12 cellular contexts compared by ENCODE assay signal in the genomic region with DNA sequence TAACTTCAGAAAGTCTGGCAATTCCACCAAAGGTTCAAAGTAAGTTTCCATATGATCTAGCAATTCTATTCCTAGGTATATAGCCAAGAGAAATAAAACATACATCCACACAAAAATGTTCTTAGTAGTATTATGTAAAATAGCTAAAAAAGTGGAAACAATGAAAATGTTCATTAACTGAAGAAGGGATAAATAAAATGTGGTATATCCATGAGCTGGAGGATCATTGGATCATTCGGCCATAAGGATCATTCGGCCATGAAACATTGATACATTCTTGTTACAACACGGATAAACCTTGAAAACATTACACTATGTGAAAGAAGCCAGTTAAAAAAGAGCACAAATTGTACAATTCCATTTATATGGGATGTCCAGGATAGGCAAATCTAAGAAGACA. TPM values are rescaled to one million over a fixed set of nuclear protein-coding genes. Genes with fewer than 3 reads are reported as not detected.
DNase-seq lines count a peak whose midpoint lies in the region; ATAC-seq, FAIRE-seq and TF ChIP-seq lines count a peak whose summit lies in the region.
"Had no signal": no experiment of that assay in that cellular context is flagged by ENCODE, and none has a peak within 500 bp of the region (broad histone marks: within the 10 kb centered on the region; RNA-seq: fewer than 3 reads in every experiment).

No MANE protein-coding gene starts in this region.

- H3K27ac Mint-ChIP-seq in HFFc6 (peak overlapping the region; percentile 18), astrocyte (ENCODE audit: unreplicated experiment) (no peak overlapping the region)
- peak overlapping the region in 4 of 9 donors; percentile 0 to 74 (median 56) for H3K27ac Mint-ChIP-seq in naive thymus-derived CD4-positive, alpha-beta T cell

- no peaks in the 10 kb centered on the region for H3K27me3 ChIP-seq in astrocyte (ENCODE audit: insufficient read depth, low read length)
- H3K27me3 ChIP-seq in naive thymus-derived CD4-positive, alpha-beta T cell (ENCODE audit: control insufficient read depth in 2 of 2, insufficient read depth in 2 of 2, low read length in 2 of 2), result no peaks in the 10 kb centered on the region
- H3K27me3 ChIP-seq: esophagus muscularis mucosa had no signal

- H2AFZ ChIP-seq in astrocyte (ENCODE audit: low read depth, low read length), result no peak overlapping the region

- H3K4me3 Mint-ChIP-seq in HFFc6 (peak overlapping the region; percentile 98), astrocyte (ENCODE audit: unreplicated experiment) (peak overlapping the region; percentile 98)
- peak overlapping the region; percentile 13 to 97 (median 92) for H3K4me3 Mint-ChIP-seq in naive thymus-derived CD4-positive, alpha-beta T cell

- peaks cover 81% of the 10 kb centered on the region for H3K79me2 ChIP-seq in astrocyte (ENCODE audit: insufficient read depth, low read length)

- no peaks in the 10 kb centered on the region for H3K9me3 ChIP-seq in astrocyte (ENCODE audit: insufficient read depth, low read depth, low read length)
- H3K9me3 ChIP-seq in naive thymus-derived CD4-positive, alpha-beta T cell (ENCODE audit: control insufficient read depth in 2 of 3, low read length in 3 of 3), result peaks cover 0 to under 1% (median 0%) of the 10 kb centered on the region in 3 experiments
- H3K9me3 ChIP-seq: esophagus muscularis mucosa had no signal

- no peak overlapping the region for H3K27ac ChIP-seq in astrocyte (ENCODE audit: low read depth, low read length)
- no peak overlapping the region for H3K27ac ChIP-seq in naive thymus-derived CD4-positive, alpha-beta T cell (ENCODE audit: low read depth, low read length)
- H3K27ac ChIP-seq: esophagus muscularis mucosa had no signal

- ATAC-seq in naive thymus-derived CD4-positive, alpha-beta T cell, result no peak

- no peak for DNase-seq in AG10803 (ENCODE audit: low read depth)
- DNase-seq in HFFc6, result no peak
- no peak for DNase-seq in astrocyte (ENCODE audit: low read depth)
- no peak for DNase-seq in naive thymus-derived CD4-positive, alpha-beta T cell
- no peak for DNase-seq in H4 (ENCODE audit: low spot score)
- DNase-seq in stimulated activated CD4-positive, alpha-beta T cell treated with anti-CD3 and anti-CD28 coated beads, Interleukin-1b, Interleukin-23, amount 100 ng/mL, for 48 hours, result no peak
- DNase-seq in GF-D8 (lab: John Stamatoyannopoulos, UW), result no peak
- no peak for DNase-seq in superior temporal gyrus (ENCODE audit: extremely low spot score)
- DNase-seq: DMS79 treated with DMSO at 0.1 percent for 48 hours, mesendoderm, NCI-H1417 treated with DMSO at 0.1 percent for 48 hours had no signal

- H3K9me3 Mint-ChIP-seq in HFFc6 (no peaks in the 10 kb centered on the region), astrocyte (ENCODE audit: unreplicated experiment) (no peaks in the 10 kb centered on the region)
- peaks cover 0 to 8% (median 0%) of the 10 kb centered on the region in 11 donors for H3K9me3 Mint-ChIP-seq in naive thymus-derived CD4-positive, alpha-beta T cell

- no peaks in the 10 kb centered on the region for H3K36me3 ChIP-seq in astrocyte (ENCODE audit: insufficient read depth, low read length)
- H3K36me3 ChIP-seq in naive thymus-derived CD4-positive, alpha-beta T cell (ENCODE audit: control insufficient read depth in 2 of 3, insufficient read depth in 3 of 3, low read length in 3 of 3), result peaks cover 0 to 3% (median 0%) of the 10 kb centered on the region in 3 experiments

- H3K27me3 Mint-ChIP-seq in HFFc6 (ENCODE audit: insufficient read depth) (no peaks in the 10 kb centered on the region; the same call in 1 of the 2 replicates), astrocyte (ENCODE audit: low read depth, unreplicated experiment) (no peaks in the 10 kb centered on the region)
- peaks cover 0 to 2% (median 0%) of the 10 kb centered on the region in 5 donors for H3K27me3 Mint-ChIP-seq in naive thymus-derived CD4-positive, alpha-beta T cell

- peaks cover 16% of the 10 kb centered on the region for H3K4me1 ChIP-seq in astrocyte (ENCODE audit: insufficient read depth, low read length)
- H3K4me1 ChIP-seq in naive thymus-derived CD4-positive, alpha-beta T cell (ENCODE audit: control insufficient read depth in 2 of 2, insufficient read depth in 2 of 2, low read length in 2 of 2), result peaks cover 25% of the 10 kb centered on the region in 2 donors

- TF ChIP-seq CTCF in AG10803 (conservative IDR thresholded peaks at IDR 0.05; ENCODE audit: low read length) (no peak), HFFc6 (IDR thresholded peaks at IDR 0.05) (no peak), astrocyte (IDR thresholded peaks at IDR 0.05; ENCODE audit: insufficient read depth, low read depth, low read length) (no peak)

- peak overlapping the region; percentile 7; the same call in 1 of the 2 replicates for H3K4me3 ChIP-seq in AG10803 (ENCODE audit: low read length)
- H3K4me3 ChIP-seq in astrocyte (ENCODE audit: insufficient read depth, low read depth, low read length), result peak overlapping the region; percentile 82
- no peak overlapping the region for H3K4me3 ChIP-seq in naive thymus-derived CD4-positive, alpha-beta T cell (ENCODE audit: low read length)

- no peak for FAIRE-seq in astrocyte (lab: Jason Lieb, UNC)

- H3K9ac ChIP-seq in astrocyte (ENCODE audit: low read length), result peak overlapping the region; percentile 95

- H3K4me1 Mint-ChIP-seq in HFFc6 (ENCODE audit: low read depth) (peaks cover 67% of the 10 kb centered on the region), astrocyte (ENCODE audit: low read depth, unreplicated experiment) (peaks cover 37% of the 10 kb centered on the region)
- H3K4me1 Mint-ChIP-seq in naive thymus-derived CD4-positive, alpha-beta T cell, result peaks cover 45 to 83% (median 76%) of the 10 kb centered on the region in 7 donors

- CTCF ChIA-PET in naive thymus-derived CD4-positive, alpha-beta T cell (lab: Charles Lee), result no interaction called here

- POLR2A ChIA-PET in naive thymus-derived CD4-positive, alpha-beta T cell (lab: Charles Lee), result no interaction called here

- peaks cover 67% of the 10 kb centered on the region for H4K20me1 ChIP-seq in astrocyte (ENCODE audit: insufficient read depth, low read length)

- peaks cover 25% of the 10 kb centered on the region for H3K36me3 Mint-ChIP-seq in HFFc6 (ENCODE audit: low read depth)
- H3K36me3 Mint-ChIP-seq in astrocyte (ENCODE audit: low read depth, unreplicated experiment), result peaks cover 4% of the 10 kb centered on the region
- H3K36me3 Mint-ChIP-seq in naive thymus-derived CD4-positive, alpha-beta T cell, result peaks cover under 1 to 19% (median 14%) of the 10 kb centered on the region in 5 donors

- intact Hi-C loops in naive thymus-derived CD4-positive, alpha-beta T cell (cut with micrococcal nuclease), result loop anchor here (5.0 to 10.0 kb wide), 6 partner anchors 36 to 812 kb away; a partner anchor contains a TSS

- H3K4me2 ChIP-seq in astrocyte (ENCODE audit: low read length), result peak overlapping the region; percentile 97

RNA-seq across cellular contexts. Expression of a gene that starts 2.4 kb away (rescaled TPM):
- total RNA-seq in HFFc6 (2021; fragmentation: NEBNext Ultra II Directional; extraction: Animal tissue kit (Norgen Biotek cat#: 25700)), result 100 to 1,000 TPM in 2 of 6 experiments, 10 to 100 TPM in 4; 72.4 to 113 (median 99.0) TPM
- total RNA-seq in astrocyte, result 80.8 and 105 TPM in 2 replicates
- 10 to 100 TPM; 38.3 to 55.4 (median 45.9) TPM for total RNA-seq in naive thymus-derived CD4-positive, alpha-beta T cell
- 1 to 10 TPM; 5.9 to 8.3 TPM for polyA plus RNA-seq in naive thymus-derived CD4-positive, alpha-beta T cell
- 15.2 and 19.5 TPM in 2 replicates for total RNA-seq in H4 (2014; rRNA removed; shearing (Covaris generic))
